ENCODE assay signal across 29 cellular contexts in the genomic region with DNA sequence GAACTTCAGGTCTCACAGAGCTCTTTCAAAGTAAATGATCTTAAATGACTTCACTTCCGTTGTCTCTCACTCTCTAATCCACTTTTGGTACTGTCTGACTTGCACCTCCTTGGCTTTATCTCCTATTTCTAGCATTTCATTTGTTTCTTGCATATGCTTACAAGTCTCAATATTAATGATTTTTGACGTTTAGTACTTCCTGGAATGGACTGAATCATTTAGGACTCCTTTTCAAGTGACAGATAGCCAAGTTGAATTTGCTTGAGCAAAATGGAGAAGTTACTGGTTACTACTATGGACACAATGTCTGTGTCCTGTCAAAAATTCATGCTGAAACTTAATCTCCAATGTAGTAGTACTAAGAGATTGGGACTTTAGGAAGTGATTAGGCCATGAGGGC. TPM values are rescaled to one million over a fixed set of nuclear protein-coding genes. Genes with fewer than 3 reads are reported as not detected.
"Had no signal": no experiment of that assay in that cellular context is flagged by ENCODE, and none has a peak within 500 bp of the region (broad histone marks: within the 10 kb centered on the region; RNA-seq: fewer than 3 reads in every experiment).

No MANE protein-coding gene starts in this region.

- H3K4me3 Mint-ChIP-seq: activated CD8-positive, alpha-beta T cell treated with anti-CD3 and anti-CD28 coated beads, Interleukin-2, amount 10 ng/mL, durations not matched to agents 7 days and 5 days; activated naive CD8-positive, alpha-beta T cell treated with anti-CD3 and anti-CD28 coated beads, Interleukin-2, amount 50 U/mL, for 24 hours; T-helper 17 cell; WTC11 had no signal

- H3K9me3 Mint-ChIP-seq: activated naive CD4-positive, alpha-beta T cell treated with anti-CD3 and anti-CD28 coated beads, Interleukin-2, amount 50 U/mL, for 72 hours; activated naive CD8-positive, alpha-beta T cell treated with anti-CD3 and anti-CD28 coated beads, Interleukin-2, amount 50 U/mL, for 24 hours had no signal

- DNase-seq: activated CD4-positive, alpha-beta T cell treated with anti-CD3 and anti-CD28 coated beads for 48 hours; activated CD4-positive, alpha-beta T cell treated with anti-CD3 and anti-CD28 coated beads, Interleukin-2, amount 50 U/mL, for 4 hours; activated CD4-positive, CD25-positive, alpha-beta regulatory T cell treated with anti-CD3 and anti-CD28 coated beads, Interleukin-2, amount 50 U/mL, for 72 hours; activated CD8-positive, alpha-beta memory T cell treated with anti-CD3 and anti-CD28 coated beads, Interleukin-2, amount 50 U/mL, for 48 hours; activated CD8-positive, alpha-beta T cell treated with anti-CD3 and anti-CD28 coated beads, Interleukin-2, amount 10 ng/mL, durations not matched to agents 7 days and 5 days; activated effector memory CD4-positive, alpha-beta T cell treated with anti-CD3 and anti-CD28 coated beads, Interleukin-2, amount 50 U/mL, for 16 hours; activated naive CD4-positive, alpha-beta T cell treated with Interleukin-2 at 50 U/mL for 16 hours; activated naive CD8-positive, alpha-beta T cell treated with anti-CD3 and anti-CD28 coated beads, Interleukin-2, amount 50 U/mL, for 24 hours; activated T-cell treated with anti-CD3 and anti-CD28 coated beads, Interleukin-2, amount 50 U/mL, for 1 hour; amygdala; cerebellar nuclear complex; MM.1S; NCI-H1105; NCI-H1436 treated with DMSO at 0.1 percent for 48 hours; NCI-H187; NCI-H2081 treated with DMSO at 0.1 percent for 48 hours; NCI-H2171; NCI-H2227 treated with DMSO at 0.1 percent for 48 hours; NCI-H446 treated with DMSO at 0.1 percent for 48 hours; NCI-H524 treated with DMSO at 0.1 percent for 48 hours; NCI-H748 treated with DMSO at 0.1 percent for 48 hours; Peyer's patch; Right ventricle myocardium superior; SJCRH30; T-helper 17 cell; T-helper 9 cell had no signal

- H3K4me3 ChIP-seq: Peyer's patch, SJCRH30 had no signal

- H3K27ac Mint-ChIP-seq: activated CD8-positive, alpha-beta T cell treated with anti-CD3 and anti-CD28 coated beads, Interleukin-2, amount 10 ng/mL, durations not matched to agents 7 days and 5 days; activated naive CD4-positive, alpha-beta T cell treated with anti-CD3 and anti-CD28 coated beads, Interleukin-2, amount 50 U/mL, for 72 hours; activated naive CD8-positive, alpha-beta T cell treated with anti-CD3 and anti-CD28 coated beads, Interleukin-2, amount 50 U/mL, for 24 hours; T-helper 17 cell; WTC11 had no signal

- H3K4me1 ChIP-seq: Peyer's patch had no signal

- H3K4me1 Mint-ChIP-seq: activated naive CD8-positive, alpha-beta T cell treated with anti-CD3 and anti-CD28 coated beads, Interleukin-2, amount 50 U/mL, for 24 hours; T-helper 17 cell had no signal

- H3K27me3 ChIP-seq: Peyer's patch, SJCRH30 had no signal

- H3K27ac ChIP-seq: Peyer's patch, RWPE1, SJCRH30 had no signal

- H3K9me3 ChIP-seq: Peyer's patch, SJCRH30 had no signal

- H3K36me3 ChIP-seq: Peyer's patch, SJCRH30 had no signal

- ATAC-seq: activated CD8-positive, alpha-beta T cell treated with anti-CD3 and anti-CD28 coated beads, Interleukin-2, amount 10 ng/mL, durations not matched to agents 7 days and 5 days; activated naive CD4-positive, alpha-beta T cell treated with anti-CD3 and anti-CD28 coated beads, Interleukin-2, amount 50 U/mL, for 72 hours; activated naive CD8-positive, alpha-beta T cell treated with anti-CD3 and anti-CD28 coated beads, Interleukin-2, amount 50 U/mL, for 24 hours; T-helper 17 cell; WTC11 had no signal

- H3K36me3 Mint-ChIP-seq: activated naive CD4-positive, alpha-beta T cell treated with anti-CD3 and anti-CD28 coated beads, Interleukin-2, amount 50 U/mL, for 72 hours had no signal

RNA-seq across cellular contexts. Expression of gene SGIP1, which starts 7.0 kb away (rescaled TPM):
- total RNA-seq: activated CD8-positive, alpha-beta T cell treated with anti-CD3 and anti-CD28 coated beads, Interleukin-2, amount 10 ng/mL, durations not matched to agents 7 days and 5 days; activated naive CD4-positive, alpha-beta T cell treated with anti-CD3 and anti-CD28 coated beads, Interleukin-2, amount 50 U/mL, for 72 hours had no signal
